ENCODE assay signal across 8 cellular contexts in genomic region chr6:41846666-41847237, GRCh38. TPM values are rescaled to one million over a fixed set of nuclear protein-coding genes. Genes with fewer than 3 reads are reported as not detected.
DNase-seq lines count a peak whose midpoint lies in the region; ATAC-seq and TF ChIP-seq lines count a peak whose summit lies in the region.

No MANE protein-coding gene starts in this region.

- peaks cover 6% of the 10 kb centered on the region; the same call in 1 of the 2 replicates for H3K36me3 ChIP-seq in OCI-LY1 (ENCODE audit: insufficient read depth, low read length)
- no peaks in the 10 kb centered on the region for H3K36me3 ChIP-seq in testis (ENCODE audit: low read depth, missing control alignments)

- H3K4me3 ChIP-seq in OCI-LY1 (ENCODE audit: low read depth, low read length, poor library complexity, severe bottlenecking) (no peak overlapping the region), epithelial cell of proximal tubule (ENCODE audit: low read depth, low read length) (no peak overlapping the region), testis (no peak overlapping the region)

- H3K9me3 Mint-ChIP-seq in naive thymus-derived CD8-positive, alpha-beta T cell, result no peaks in the 10 kb centered on the region

- peak; percentile 97 for DNase-seq in EH (ENCODE audit: low read depth)
- peak; percentile 86 for DNase-seq in HS-5 (ENCODE audit: low read depth)
- peak; percentile 18 for DNase-seq in activated CD8-positive, alpha-beta memory T cell treated with anti-CD3 and anti-CD28 coated beads, Interleukin-2, amount 50 U/mL, for 1 hour (ENCODE audit: extremely low read depth)
- DNase-seq in epithelial cell of proximal tubule (ENCODE audit: low read depth), result peak; percentile 69
- peak; percentile 12 to 74 (median 54) for DNase-seq in naive thymus-derived CD8-positive, alpha-beta T cell
- peak; percentile 51 for DNase-seq in testis

- H2AFZ ChIP-seq in OCI-LY1 (ENCODE audit: low read length), result no peak overlapping the region

- WGBS in testis, 2 donors, result 15 to 27% methylated on average over 1 of the region's 1 CpG

- peaks cover 5 to 11% (median 6%) of the 10 kb centered on the region in 4 donors for H3K4me1 Mint-ChIP-seq in naive thymus-derived CD8-positive, alpha-beta T cell

- intact Hi-C loops in testis (cut with DNase I; ENCODE audit: low total_unique reads), result no loop called here

- no peaks in the 10 kb centered on the region for H3K27me3 Mint-ChIP-seq in naive thymus-derived CD8-positive, alpha-beta T cell

- no peaks in the 10 kb centered on the region for H4K20me1 ChIP-seq in OCI-LY1 (ENCODE audit: insufficient read depth, low read length)

- peak overlapping the region in 1 of 10 donors; percentile 5 for H3K27ac Mint-ChIP-seq in naive thymus-derived CD8-positive, alpha-beta T cell

- H3K27me3 ChIP-seq in OCI-LY1 (ENCODE audit: insufficient read depth, low read length) (no peaks in the 10 kb centered on the region), testis (no peaks in the 10 kb centered on the region)

- POLR2A ChIA-PET in naive thymus-derived CD8-positive, alpha-beta T cell (lab: Charles Lee), result no interaction called here

- H3K4me3 Mint-ChIP-seq in naive thymus-derived CD8-positive, alpha-beta T cell, result no peak overlapping the region

- H3K36me3 Mint-ChIP-seq in naive thymus-derived CD8-positive, alpha-beta T cell, result no peaks in the 10 kb centered on the region

- H3K9me3 ChIP-seq in OCI-LY1 (ENCODE audit: low read length), result no peaks in the 10 kb centered on the region
- H3K9me3 ChIP-seq in testis, result no peaks in the 10 kb centered on the region

- no peak overlapping the region for H3K9ac ChIP-seq in OCI-LY1 (ENCODE audit: low read length)

- peak; percentile 60 to 63 for ATAC-seq in naive thymus-derived CD8-positive, alpha-beta T cell
- no peak for ATAC-seq in HG02571 (IDR thresholded peaks at IDR 0.05; ENCODE audit: unreplicated experiment)

- no peaks in the 10 kb centered on the region for H3K9me2 ChIP-seq in OCI-LY1 (ENCODE audit: low read depth, low read length)

- H3F3A ChIP-seq in OCI-LY1 (ENCODE audit: insufficient read depth, low read length), result no peaks in the 10 kb centered on the region; the same call in 1 of the 2 replicates

- TF ChIP-seq CTCF in OCI-LY1 (IDR thresholded peaks at IDR 0.05; ENCODE audit: low read length) (peak; percentile 86), epithelial cell of proximal tubule (conservative IDR thresholded peaks at IDR 0.05; ENCODE audit: low read depth, low read length) (peak; percentile 91), testis (IDR thresholded peaks at IDR 0.05) (peak; percentile 21 to 53 (median 46))

- TF ChIP-seq POLR2A in testis (IDR thresholded peaks at IDR 0.05), result no peak

- H3K4me1 ChIP-seq in OCI-LY1 (ENCODE audit: insufficient read depth, low read length, severe bottlenecking) (no peaks in the 10 kb centered on the region), testis (peaks cover 4% of the 10 kb centered on the region)

- H3K27ac ChIP-seq in OCI-LY1 (ENCODE audit: low read depth, low read length, poor library complexity, severe bottlenecking), result no peak overlapping the region
- peak overlapping the region in 1 of 2 donors; percentile 19 for H3K27ac ChIP-seq in testis

- H3K79me2 ChIP-seq in OCI-LY1 (ENCODE audit: insufficient read depth, low read length), result no peaks in the 10 kb centered on the region

- no peak overlapping the region for H3K4me2 ChIP-seq in OCI-LY1 (ENCODE audit: low read length)

RNA-seq across cellular contexts. Expression of gene USP49, which starts 48.4 kb away (rescaled TPM):
- total RNA-seq in epithelial cell of proximal tubule (0.94 and 2.7 TPM in 2 replicates), testis (10 to 100 TPM; 19.7 to 26.3 TPM)
- total RNA-seq in naive thymus-derived CD8-positive, alpha-beta T cell, result 1 to 10 TPM; 2.0 to 3.0 TPM
- polyA plus RNA-seq in naive thymus-derived CD8-positive, alpha-beta T cell, result under 1 TPM; 0.34 to 0.48 (median 0.42) TPM
- 9.3 TPM for polyA plus RNA-seq in testis (ENCODE audit: insufficient read depth, low read depth, low replicate concordance)

RNA-seq across cellular contexts. Expression of gene TOMM6, which starts 59.3 kb away (rescaled TPM):
- 224 and 302 TPM in 2 replicates for total RNA-seq in epithelial cell of proximal tubule
- total RNA-seq in naive thymus-derived CD8-positive, alpha-beta T cell, result 100 to 1,000 TPM; 134 to 135 TPM
- polyA plus RNA-seq in naive thymus-derived CD8-positive, alpha-beta T cell, result 100 to 1,000 TPM; 433 to 440 (median 433) TPM
- 100 to 1,000 TPM; 168 to 172 TPM for total RNA-seq in testis
- 233 TPM for polyA plus RNA-seq in testis (ENCODE audit: insufficient read depth, low read depth, low replicate concordance)

Comparison
In these comparisons a context has a peak if more than half of its experiments do, and no peak if none do; other contexts are left out.
1. DNase-seq: peak in every context shown above with its lines; median percentile 97 in EH; 86 in HS-5; 69 in epithelial cell of proximal tubule; 54 in naive thymus-derived CD8-positive, alpha-beta T cell; 51 in testis; 18 in activated CD8-positive, alpha-beta memory T cell treated with anti-CD3 and anti-CD28 coated beads, Interleukin-2, amount 50 U/mL, for 1 hour.